30 cellular contexts compared by ENCODE assay signal in the genomic region with DNA sequence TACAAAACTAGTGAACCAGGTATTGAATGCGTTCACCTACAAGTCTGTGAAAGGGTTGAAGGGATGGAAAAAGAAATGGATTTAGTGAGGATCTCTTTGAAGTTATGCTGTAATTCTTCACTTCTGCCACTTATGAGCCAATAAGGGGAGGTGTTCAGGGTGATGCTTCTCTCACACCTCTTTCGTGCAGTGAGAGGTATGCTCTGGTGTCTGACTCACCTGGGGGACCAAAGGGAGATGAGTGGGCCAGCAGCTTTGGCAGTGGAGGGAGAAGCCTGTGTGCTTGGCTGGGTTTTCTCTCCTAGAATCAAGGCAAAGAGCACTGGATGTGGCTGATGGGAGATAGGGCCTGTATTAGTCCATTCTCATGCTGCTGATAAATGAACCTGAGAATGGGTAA. TPM values are rescaled to one million over a fixed set of nuclear protein-coding genes. Genes with fewer than 3 reads are reported as not detected.
"Had no signal": no experiment of that assay in that cellular context is flagged by ENCODE, and none has a peak within 500 bp of the region (broad histone marks: within the 10 kb centered on the region; RNA-seq: fewer than 3 reads in every experiment).

No MANE protein-coding gene starts in this region.

- H3K4me3 Mint-ChIP-seq: activated CD4-positive, alpha-beta T cell treated with anti-CD3 and anti-CD28 coated beads for 36 hours; activated CD4-positive, alpha-beta T cell treated with anti-CD3 and anti-CD28 coated beads, Interleukin-2, amount 10 ng/mL, durations not matched to agents 7 days and 5 days; activated CD8-positive, alpha-beta T cell treated with anti-CD3 and anti-CD28 coated beads, Interleukin-2, amount 10 ng/mL, durations not matched to agents 7 days and 5 days; activated naive CD4-positive, alpha-beta T cell treated with anti-CD3 and anti-CD28 coated beads, Interleukin-2, amount 10 ng/mL, durations not matched to agents 7 days and 5 days; activated naive CD8-positive, alpha-beta T cell; activated T-cell treated with anti-CD3 and anti-CD28 coated beads, Interleukin-2, amount 50 U/mL, for 4 hours; T-helper 1 cell treated with Interleukin-12 subunit alpha and Interleukin-12 subunit beta and Interleukin-4 antibody, amounts not matched to agents 30 μg/mL and 1 μg/mL, for 36 hours; T-helper 2 cell treated with Interferon-gamma antibody and Interleukin-4, amounts not matched to agents 5 μg/mL and 100 μg/mL, for 36 hours had no signal

- H3K4me1 Mint-ChIP-seq: activated CD4-positive, alpha-beta T cell treated with anti-CD3 and anti-CD28 coated beads for 36 hours; activated CD4-positive, alpha-beta T cell treated with anti-CD3 and anti-CD28 coated beads, Interleukin-2, amount 10 ng/mL, durations not matched to agents 7 days and 5 days; activated naive CD4-positive, alpha-beta T cell treated with anti-CD3 and anti-CD28 coated beads, Interleukin-2, amount 10 ng/mL, durations not matched to agents 7 days and 5 days had no signal

- FAIRE-seq: K562, TTC549 had no signal

- H3K27ac Mint-ChIP-seq: activated CD4-positive, alpha-beta T cell treated with anti-CD3 and anti-CD28 coated beads for 36 hours; activated CD4-positive, alpha-beta T cell treated with anti-CD3 and anti-CD28 coated beads, Interleukin-2, amount 10 ng/mL, durations not matched to agents 7 days and 5 days; activated CD8-positive, alpha-beta T cell treated with anti-CD3 and anti-CD28 coated beads, Interleukin-2, amount 10 ng/mL, durations not matched to agents 7 days and 5 days; activated naive CD4-positive, alpha-beta T cell treated with anti-CD3 and anti-CD28 coated beads, Interleukin-2, amount 10 ng/mL, durations not matched to agents 7 days and 5 days; activated naive CD8-positive, alpha-beta T cell; T-helper 1 cell treated with Interleukin-12 subunit alpha and Interleukin-12 subunit beta and Interleukin-4 antibody, amounts not matched to agents 30 μg/mL and 1 μg/mL, for 36 hours; T-helper 2 cell treated with Interferon-gamma antibody and Interleukin-4, amounts not matched to agents 5 μg/mL and 100 μg/mL, for 36 hours had no signal

- H3K27me3 Mint-ChIP-seq: activated CD4-positive, alpha-beta T cell treated with anti-CD3 and anti-CD28 coated beads for 36 hours; activated CD4-positive, alpha-beta T cell treated with anti-CD3 and anti-CD28 coated beads, Interleukin-2, amount 10 ng/mL, durations not matched to agents 7 days and 5 days; activated naive CD4-positive, alpha-beta T cell treated with anti-CD3 and anti-CD28 coated beads, Interleukin-2, amount 10 ng/mL, durations not matched to agents 7 days and 5 days had no signal

- H3K4me3 ChIP-seq: ascending aorta, body of pancreas, breast epithelium, K562, SJSA1 had no signal

- H3K36me3 ChIP-seq: ascending aorta, breast epithelium had no signal

- H3K27me3 ChIP-seq: ascending aorta, body of pancreas, breast epithelium, SJSA1 had no signal

- H3K9me3 Mint-ChIP-seq: activated CD4-positive, alpha-beta T cell treated with anti-CD3 and anti-CD28 coated beads, Interleukin-2, amount 10 ng/mL, durations not matched to agents 7 days and 5 days; activated naive CD4-positive, alpha-beta T cell treated with anti-CD3 and anti-CD28 coated beads, Interleukin-2, amount 10 ng/mL, durations not matched to agents 7 days and 5 days; activated T-cell treated with anti-CD3 and anti-CD28 coated beads, Interleukin-2, amount 50 U/mL, for 4 hours; T-helper 1 cell treated with Interleukin-12 subunit alpha and Interleukin-12 subunit beta and Interleukin-4 antibody, amounts not matched to agents 30 μg/mL and 1 μg/mL, for 36 hours; T-helper 2 cell treated with Interferon-gamma antibody and Interleukin-4, amounts not matched to agents 5 μg/mL and 100 μg/mL, for 36 hours had no signal

- ATAC-seq: activated CD4-positive, alpha-beta T cell treated with anti-CD3 and anti-CD28 coated beads for 36 hours; activated CD4-positive, CD25-positive, alpha-beta regulatory T cell treated with anti-CD3 and anti-CD28 coated beads, Interleukin-2, amount 50 U/mL, for 24 hours; activated CD8-positive, alpha-beta T cell treated with anti-CD3 and anti-CD28 coated beads, Interleukin-2, amount 10 ng/mL, durations not matched to agents 7 days and 5 days; body of pancreas; K562; Panc1 had no signal

- H3K36me3 Mint-ChIP-seq: activated naive CD8-positive, alpha-beta T cell had no signal

- DNase-seq: activated CD4-positive, alpha-beta T cell treated with anti-CD3 and anti-CD28 coated beads for 36 hours; activated CD4-positive, alpha-beta T cell treated with anti-CD3 and anti-CD28 coated beads, Interleukin-2, amount 10 ng/mL, durations not matched to agents 7 days and 5 days; activated CD4-positive, alpha-beta T cell treated with anti-CD3 and anti-CD28 coated beads, Interleukin-2, amount 50 U/mL, for 48 hours; activated CD8-positive, alpha-beta T cell treated with anti-CD3 and anti-CD28 coated beads, Interleukin-2, amount 10 ng/mL, durations not matched to agents 7 days and 5 days; activated effector memory CD4-positive, alpha-beta T cell treated with Interleukin-2 at 50 U/mL for 16 hours; activated naive CD4-positive, alpha-beta T cell treated with anti-CD3 and anti-CD28 coated beads, Interleukin-2, amount 10 ng/mL, durations not matched to agents 7 days and 5 days; activated T-cell treated with anti-CD3 and anti-CD28 coated beads, Interleukin-2, amount 50 U/mL, for 4 hours; amygdala; body of pancreas; caudate nucleus; NCI-H1105; NCI-H1417 treated with DMSO at 0.1 percent for 48 hours; NCI-H187 treated with DMSO at 0.1 percent for 48 hours; NCI-H2081; NCI-H2171 treated with DMSO at 0.1 percent for 48 hours; NCI-H2227 treated with DMSO at 0.1 percent for 48 hours; NCI-H446; NCI-H510A treated with DMSO at 0.1 percent for 48 hours; SHP77 treated with DMSO at 0.1 percent for 48 hours; SK-N-SH had no signal

RNA-seq across cellular contexts. Expression of gene E2F7, which starts 45.4 kb away (rescaled TPM):
- total RNA-seq: ascending aorta, body of pancreas had no signal
